In genomic region chr2:191666733-191667132, GRCh38 we compare ENCODE assay signal across 10 cellular contexts. TPM values are rescaled to one million over a fixed set of nuclear protein-coding genes. Genes with fewer than 3 reads are reported as not detected.
DNase-seq lines count a peak whose midpoint lies in the region; ATAC-seq and TF ChIP-seq lines count a peak whose summit lies in the region.
"Had no signal": no experiment of that assay in that cellular context is flagged by ENCODE, and none has a peak within 500 bp of the region (broad histone marks: within the 10 kb centered on the region; RNA-seq: fewer than 3 reads in every experiment).

No MANE protein-coding gene starts in this region.

- H3K27ac Mint-ChIP-seq in T-cell = no peak overlapping the region
- H3K27ac Mint-ChIP-seq in chondrocyte (ENCODE audit: unreplicated experiment) = no peak overlapping the region

- DNase-seq in Daoy (ENCODE audit: low read depth) = peak; percentile 62
- peak; percentile 64 for DNase-seq in choroid plexus epithelial cell (ENCODE audit: low read depth)
- no peak for DNase-seq in T-cell
- no peak for DNase-seq in chondrocyte (ENCODE audit: low spot score)
- DNase-seq in NCI-H510A treated with DMSO at 0.1 percent for 48 hours (lab: John Stamatoyannopoulos, UW) = no peak
- DNase-seq in NCI-H345 treated with DMSO at 0.1 percent for 48 hours (lab: John Stamatoyannopoulos, UW; ENCODE audit: unreplicated experiment) = no peak
- DNase-seq: activated T-cell treated with anti-CD3 and anti-CD28 coated beads, Interleukin-2, amount 50 U/mL, for 4 hours; upper lobe of left lung had no signal

- POLR2A ChIA-PET in T-cell (lab: Charles Lee) = interaction anchor here in 1 of 2 donors (0.6 to 1.0 kb wide), 3 partner anchors 11 to 1133 kb away, joined by 3 to 4 read pairs (median 3); partner anchors contain the start of gene NABP1

- no peak for TF ChIP-seq CTCF in choroid plexus epithelial cell (conservative IDR thresholded peaks at IDR 0.05; ENCODE audit: low read depth, low read length)
- TF ChIP-seq CTCF in chondrocyte (IDR thresholded peaks at IDR 0.05) = no peak

- ATAC-seq in GM21390 (IDR thresholded peaks at IDR 0.05; ENCODE audit: unreplicated experiment) = peak; percentile 68
- peak; percentile 65 for ATAC-seq in HG03460 (IDR thresholded peaks at IDR 0.05; ENCODE audit: unreplicated experiment)
- ATAC-seq in T-cell (replicated peaks in 1 of 4) = no peak

- peaks cover 7 to 14% (median 9%) of the 10 kb centered on the region in 3 donors for H3K4me1 Mint-ChIP-seq in T-cell
- peaks cover 12% of the 10 kb centered on the region for H3K4me1 Mint-ChIP-seq in chondrocyte (ENCODE audit: low read depth)

- H3K36me3 Mint-ChIP-seq in T-cell (no peaks in the 10 kb centered on the region), chondrocyte (ENCODE audit: low read depth) (no peaks in the 10 kb centered on the region)

- CTCF ChIA-PET in T-cell (lab: Charles Lee) = interaction anchor here in 1 of 2 donors (0.8 kb wide), 1 partner anchor 39 kb away, joined by 3 read pairs; no protein-coding TSS in a partner anchor

- H3K27me3 Mint-ChIP-seq in T-cell (no peaks in the 10 kb centered on the region), chondrocyte (ENCODE audit: low read depth) (no peaks in the 10 kb centered on the region)

- no peaks in the 10 kb centered on the region for H3K9me3 Mint-ChIP-seq in T-cell
- no peaks in the 10 kb centered on the region for H3K9me3 Mint-ChIP-seq in chondrocyte (ENCODE audit: low read depth)
- H3K9me3 Mint-ChIP-seq: activated T-cell treated with anti-CD3 and anti-CD28 coated beads, Interleukin-2, amount 50 U/mL, for 4 hours had no signal

- no peak overlapping the region for H3K4me3 ChIP-seq in choroid plexus epithelial cell (ENCODE audit: low read depth, low read length)
- H3K4me3 ChIP-seq: upper lobe of left lung had no signal

- no peak overlapping the region for H3K4me3 Mint-ChIP-seq in T-cell
- no peak overlapping the region for H3K4me3 Mint-ChIP-seq in chondrocyte (ENCODE audit: unreplicated experiment)
- H3K4me3 Mint-ChIP-seq: activated T-cell treated with anti-CD3 and anti-CD28 coated beads, Interleukin-2, amount 50 U/mL, for 4 hours had no signal

RNA-seq across cellular contexts. Expression of gene NABP1, which starts 11.2 kb away (rescaled TPM):
- total RNA-seq in Daoy (2014; rRNA removed; shearing (Covaris generic)) = 25.8 and 31.1 TPM in 2 replicates
- total RNA-seq in T-cell (10 to 100 TPM; 39.0 to 67.6 (median 51.3) TPM), chondrocyte (16.1 to 18.5 TPM (median 17.5 TPM) in 3 replicates)

Comparison
In these comparisons a context has a peak if more than half of its experiments do, and no peak if none do; other contexts are left out.
1. DNase-seq: peak in Daoy (single experiment) and choroid plexus epithelial cell (single experiment); none in T-cell (0 of 34), chondrocyte (single experiment), NCI-H510A treated with DMSO at 0.1 percent for 48 hours (single experiment) and NCI-H345 treated with DMSO at 0.1 percent for 48 hours (single experiment).
2. ATAC-seq: peak in GM21390 (single experiment) and HG03460 (single experiment); none in T-cell (0 of 4).